Comparison of ENCODE assay signal across 21 cellular contexts in genomic region chr13:111857336-111857735, GRCh38.
DNase-seq lines count a peak whose midpoint lies in the region; ATAC-seq and TF ChIP-seq lines count a peak whose summit lies in the region.
"Had no signal": no experiment of that assay in that cellular context is flagged by ENCODE, and none has a peak within 500 bp of the region (broad histone marks: within the 10 kb centered on the region; RNA-seq: fewer than 3 reads in every experiment).

No MANE protein-coding gene starts in this region.

- no peak overlapping the region for H3K4me2 ChIP-seq in PC-3 (ENCODE audit: low read length)
- H3K4me2 ChIP-seq: BLaER1, GM23338 had no signal

- H3K27me3 Mint-ChIP-seq in activated CD8-positive, alpha-beta memory T cell treated with anti-CD3 and anti-CD28 coated beads, Interleukin-2, amount 10 ng/mL, durations not matched to agents 7 days and 5 days, result no peaks in the 10 kb centered on the region
- H3K27me3 Mint-ChIP-seq in chondrocyte (ENCODE audit: low read depth), result peaks cover 6% of the 10 kb centered on the region
- H3K27me3 Mint-ChIP-seq in progenitor cell of endocrine pancreas, result peaks cover 28% of the 10 kb centered on the region
- H3K27me3 Mint-ChIP-seq: B cell had no signal

- H3K27ac ChIP-seq in PC-3 (ENCODE audit: low read length), result no peak overlapping the region
- H3K27ac ChIP-seq: 22Rv1, BLaER1, C4-2B had no signal

- H3K4me1 ChIP-seq in PC-3 (ENCODE audit: insufficient read depth, low read length), result no peaks in the 10 kb centered on the region
- H3K4me1 ChIP-seq: Caco-2, HAP-1 had no signal

- H2AFZ ChIP-seq in PC-3 (ENCODE audit: low read length), result no peak overlapping the region
- H2AFZ ChIP-seq: GM23338 had no signal

- no peak overlapping the region for H3K27ac Mint-ChIP-seq in activated CD8-positive, alpha-beta memory T cell treated with anti-CD3 and anti-CD28 coated beads, Interleukin-2, amount 10 ng/mL, durations not matched to agents 7 days and 5 days
- no peak overlapping the region for H3K27ac Mint-ChIP-seq in chondrocyte (ENCODE audit: unreplicated experiment)
- peak overlapping the region; percentile 27 for H3K27ac Mint-ChIP-seq in progenitor cell of endocrine pancreas
- H3K27ac Mint-ChIP-seq: B cell; CD8-positive, alpha-beta T cell; GM23338; HFFc6 had no signal

- H3K4me3 Mint-ChIP-seq in activated CD8-positive, alpha-beta memory T cell treated with anti-CD3 and anti-CD28 coated beads, Interleukin-2, amount 10 ng/mL, durations not matched to agents 7 days and 5 days, result no peak overlapping the region
- H3K4me3 Mint-ChIP-seq in chondrocyte (ENCODE audit: unreplicated experiment), result no peak overlapping the region
- no peak overlapping the region for H3K4me3 Mint-ChIP-seq in progenitor cell of endocrine pancreas (ENCODE audit: low read depth)
- H3K4me3 Mint-ChIP-seq: B cell; CD4-positive, CD25-positive, alpha-beta regulatory T cell; CD8-positive, alpha-beta T cell; GM23338; HFFc6 had no signal

- POLR2A ChIA-PET in PC-3 (lab: Charles Lee; ENCODE audit: unreplicated experiment), result no interaction called here

- peaks cover 3% of the 10 kb centered on the region; the same call in 1 of the 2 replicates for H3K27me3 ChIP-seq in PC-3 (ENCODE audit: low read length)
- H3K27me3 ChIP-seq: BLaER1 had no signal

- TF ChIP-seq CTCF in chondrocyte (IDR thresholded peaks at IDR 0.05) (no peak), progenitor cell of endocrine pancreas (IDR thresholded peaks at IDR 0.05; ENCODE audit: unreplicated experiment) (no peak), PC-3 (conservative IDR thresholded peaks at IDR 0.05; ENCODE audit: low read depth, low read length) (no peak)

- no peak for ATAC-seq in activated CD8-positive, alpha-beta memory T cell treated with anti-CD3 and anti-CD28 coated beads, Interleukin-2, amount 10 ng/mL, durations not matched to agents 7 days and 5 days
- no peak for ATAC-seq in PC-3
- ATAC-seq: CD8-positive, alpha-beta T cell; GM12878; GM23338 had no signal

- H3F3A ChIP-seq in PC-3 (ENCODE audit: low read length, unreplicated experiment), result no peaks in the 10 kb centered on the region

- no peaks in the 10 kb centered on the region for H3K9me3 ChIP-seq in PC-3 (ENCODE audit: low read length)
- H3K9me3 ChIP-seq: BLaER1, Caco-2, HAP-1 had no signal

- CTCF ChIA-PET in activated CD8-positive, alpha-beta memory T cell treated with anti-CD3 and anti-CD28 coated beads, Interleukin-2, amount 10 ng/mL, durations not matched to agents 7 days and 5 days (lab: Charles Lee), result no interaction called here
- CTCF ChIA-PET in PC-3 (lab: Charles Lee), result no interaction called here

- DNase-seq in activated CD8-positive, alpha-beta memory T cell treated with anti-CD3 and anti-CD28 coated beads for 24 hours, result peak; percentile 28
- DNase-seq in activated CD8-positive, alpha-beta memory T cell treated with anti-CD3 and anti-CD28 coated beads, Interleukin-2, amount 10 ng/mL, durations not matched to agents 7 days and 5 days, result no peak
- peak; percentile 51 for DNase-seq in chondrocyte (ENCODE audit: low spot score)
- peak; percentile 32 for DNase-seq in islet precursor cell
- DNase-seq in progenitor cell of endocrine pancreas (ENCODE audit: low spot score, unreplicated experiment), result no peak
- DNase-seq in hypothalamus (lab: John Stamatoyannopoulos, UW), result no peak
- DNase-seq in GM03348 (ENCODE audit: low spot score), result no peak
- no peak for DNase-seq in PC-3
- DNase-seq: Caco-2; CD4-positive, CD25-positive, alpha-beta regulatory T cell; CD8-positive, alpha-beta T cell; DMS153; DND-41; HFFc6 had no signal

- H3K4me3 ChIP-seq in PC-3 (ENCODE audit: low read length), result no peak overlapping the region
- H3K4me3 ChIP-seq: BLaER1, GM12878, GM23338, HAP-1 had no signal

- no peaks in the 10 kb centered on the region for H4K20me1 ChIP-seq in PC-3 (ENCODE audit: low read length)
- H4K20me1 ChIP-seq: BLaER1 had no signal

- H3K9ac ChIP-seq in PC-3 (ENCODE audit: low read length), result no peak overlapping the region
- H3K9ac ChIP-seq: BLaER1 had no signal

- no peaks in the 10 kb centered on the region for H3K36me3 Mint-ChIP-seq in activated CD8-positive, alpha-beta memory T cell treated with anti-CD3 and anti-CD28 coated beads, Interleukin-2, amount 10 ng/mL, durations not matched to agents 7 days and 5 days
- H3K36me3 Mint-ChIP-seq in chondrocyte (ENCODE audit: low read depth) (no peaks in the 10 kb centered on the region), progenitor cell of endocrine pancreas (ENCODE audit: insufficient read depth) (no peaks in the 10 kb centered on the region)
- H3K36me3 Mint-ChIP-seq: CD4-positive, CD25-positive, alpha-beta regulatory T cell; CD8-positive, alpha-beta T cell had no signal

- intact Hi-C loops in PC-3 (cut with micrococcal nuclease), result no loop called here

- no peaks in the 10 kb centered on the region for H3K4me1 Mint-ChIP-seq in activated CD8-positive, alpha-beta memory T cell treated with anti-CD3 and anti-CD28 coated beads, Interleukin-2, amount 10 ng/mL, durations not matched to agents 7 days and 5 days
- H3K4me1 Mint-ChIP-seq in chondrocyte (ENCODE audit: low read depth) (no peaks in the 10 kb centered on the region), progenitor cell of endocrine pancreas (ENCODE audit: low read depth) (peaks cover 11% of the 10 kb centered on the region)
- H3K4me1 Mint-ChIP-seq: B cell; CD4-positive, CD25-positive, alpha-beta regulatory T cell had no signal

- no peaks in the 10 kb centered on the region for H3K9me2 ChIP-seq in PC-3 (replicated peaks; ENCODE audit: low read length)

- no peaks in the 10 kb centered on the region for H3K36me3 ChIP-seq in PC-3 (ENCODE audit: low read depth, low read length)
- H3K36me3 ChIP-seq: BLaER1, HAP-1 had no signal

- H3K9me3 Mint-ChIP-seq in activated CD8-positive, alpha-beta memory T cell treated with anti-CD3 and anti-CD28 coated beads, Interleukin-2, amount 10 ng/mL, durations not matched to agents 7 days and 5 days (ENCODE audit: low read depth), result peaks cover 4% of the 10 kb centered on the region
- H3K9me3 Mint-ChIP-seq in chondrocyte (ENCODE audit: low read depth), result peaks cover 7% of the 10 kb centered on the region
- H3K9me3 Mint-ChIP-seq in progenitor cell of endocrine pancreas (ENCODE audit: low read depth), result peaks cover 8% of the 10 kb centered on the region

- no peaks in the 10 kb centered on the region for H3K79me2 ChIP-seq in PC-3 (ENCODE audit: low read length)

- no TSS peak for BruUV-seq in PC-3 (replicated peaks; lab: Mats Ljungman, UMichigan)

Comparison
In these comparisons a context has a peak if more than half of its experiments do, and no peak if none do; other contexts are left out.
1. DNase-seq: peak in activated CD8-positive, alpha-beta memory T cell treated with anti-CD3 and anti-CD28 coated beads for 24 hours (single experiment), chondrocyte (single experiment) and islet precursor cell (single experiment); none in activated CD8-positive, alpha-beta memory T cell treated with anti-CD3 and anti-CD28 coated beads, Interleukin-2, amount 10 ng/mL, durations not matched to agents 7 days and 5 days (single experiment), progenitor cell of endocrine pancreas (single experiment), hypothalamus (0 of 51), GM03348 (single experiment) and PC-3 (single experiment).